Comparison of ENCODE assay signal across 5 cellular contexts in genomic region chr19:42951476-42951875, GRCh38. TPM values are rescaled to one million over a fixed set of nuclear protein-coding genes. Genes with fewer than 3 reads are reported as not detected.
"Had no signal": no experiment of that assay in that cellular context is flagged by ENCODE, and none has a peak within 500 bp of the region (broad histone marks: within the 10 kb centered on the region; RNA-seq: fewer than 3 reads in every experiment).

No MANE protein-coding gene starts in this region.

RNA-seq across cellular contexts. Expression of gene PSG7, which starts 14.5 kb away (rescaled TPM):
- total RNA-seq: GM23248, H7, HT-29 had no signal
- polyA plus RNA-seq: IgD-negative memory B cell had no signal

RNA-seq across cellular contexts. Expression of gene PSG6, which starts 33.8 kb away (rescaled TPM):
- total RNA-seq: GM23248, H4, H7, HT-29 had no signal
- polyA plus RNA-seq: IgD-negative memory B cell had no signal
